Comparison of ENCODE assay signal across 1 cellular context in the genomic region with DNA sequence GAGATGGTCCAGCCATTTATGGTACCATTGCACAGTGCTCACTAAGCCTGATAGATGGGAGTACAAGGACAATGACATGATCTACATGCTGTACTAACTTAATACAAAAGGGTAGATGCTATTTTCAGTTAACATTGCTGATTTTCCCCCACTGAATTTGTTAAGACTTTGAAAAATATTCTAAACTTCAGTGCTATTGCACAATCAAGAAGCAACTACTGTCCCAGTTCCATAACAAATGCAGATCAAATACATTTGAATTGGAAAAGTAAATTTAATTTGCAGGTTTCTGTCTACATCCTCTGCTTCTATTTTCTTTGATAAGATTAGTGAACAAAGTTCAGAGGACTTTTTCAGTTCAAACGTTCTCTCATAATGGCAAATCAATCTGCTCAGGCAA.
A peak's percentile ranks its signal among the peaks of the same experiment; 100 is the strongest.
TF ChIP-seq lines count a peak whose summit lies in the region.

No MANE protein-coding gene starts in this region.

TF ChIP-seq in H1, 55 proteins besides CTCF, POLR2A, EP300 and RAD21:
- TF ChIP-seq, protein P1, sequence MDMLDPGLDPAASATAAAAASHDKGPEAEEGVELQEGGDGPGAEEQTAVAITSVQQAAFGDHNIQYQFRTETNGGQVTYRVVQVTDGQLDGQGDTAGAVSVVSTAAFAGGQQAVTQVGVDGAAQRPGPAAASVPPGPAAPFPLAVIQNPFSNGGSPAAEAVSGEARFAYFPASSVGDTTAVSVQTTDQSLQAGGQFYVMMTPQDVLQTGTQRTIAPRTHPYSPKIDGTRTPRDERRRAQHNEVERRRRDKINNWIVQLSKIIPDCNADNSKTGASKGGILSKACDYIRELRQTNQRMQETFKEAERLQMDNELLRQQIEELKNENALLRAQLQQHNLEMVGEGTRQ (IDR thresholded peaks at IDR 0.05; ENCODE audit: low read length): no peak
- TF ChIP-seq EZH2 (IDR thresholded peaks at IDR 0.05; ENCODE audit: low read depth, low read length, severe bottlenecking): no peak
- TF ChIP-seq JUN (IDR thresholded peaks at IDR 0.05; ENCODE audit: low read depth, low read length): no peak
- TF ChIP-seq HDAC2 (IDR thresholded peaks at IDR 0.05; ENCODE audit: borderline replicate concordance in 1 of 2, low read depth in 2 of 2, low read length in 2 of 2): no peak
- 0 out of 2 replicates have a peak, but pooled peaks have one; percentile 22 for TF ChIP-seq CEBPB (IDR thresholded peaks at IDR 0.05; ENCODE audit: low read depth, low read length)
- no peak for TF ChIP-seq BRCA1 (IDR thresholded peaks at IDR 0.05; ENCODE audit: low read depth, low read length)
- TF ChIP-seq TAF1 (IDR thresholded peaks at IDR 0.05; ENCODE audit: low read depth, low read length): no peak
- TF ChIP-seq RNF2 (IDR thresholded peaks at IDR 0.05; ENCODE audit: borderline replicate concordance, low read depth, low read length, missing control alignments, poor library complexity, severe bottlenecking): no peak
